1 cellular context compared by ENCODE assay signal in genomic region chr3:126389792-126390142, GRCh38.
TF ChIP-seq lines count a peak whose summit lies in the region.

No MANE protein-coding gene starts in this region.

TF ChIP-seq in endothelial cell of umbilical vein, 7 proteins besides CTCF, POLR2A, EP300 and RAD21 (continued from another document):
- no peak for TF ChIP-seq JUN (IDR thresholded peaks at IDR 0.05; ENCODE audit: borderline replicate concordance, insufficient read depth, insufficient read length, low read depth)
- TF ChIP-seq GATA2 (IDR thresholded peaks at IDR 0.05; ENCODE audit: insufficient read depth, insufficient read length, low read depth, low read length): no peak
- TF ChIP-seq MYC (IDR thresholded peaks at IDR 0.05; ENCODE audit: low read depth, low read length): no peak
- no peak for TF ChIP-seq FOS (IDR thresholded peaks at IDR 0.05; ENCODE audit: borderline replicate concordance, insufficient read depth, low read length)
